In the genomic region with DNA sequence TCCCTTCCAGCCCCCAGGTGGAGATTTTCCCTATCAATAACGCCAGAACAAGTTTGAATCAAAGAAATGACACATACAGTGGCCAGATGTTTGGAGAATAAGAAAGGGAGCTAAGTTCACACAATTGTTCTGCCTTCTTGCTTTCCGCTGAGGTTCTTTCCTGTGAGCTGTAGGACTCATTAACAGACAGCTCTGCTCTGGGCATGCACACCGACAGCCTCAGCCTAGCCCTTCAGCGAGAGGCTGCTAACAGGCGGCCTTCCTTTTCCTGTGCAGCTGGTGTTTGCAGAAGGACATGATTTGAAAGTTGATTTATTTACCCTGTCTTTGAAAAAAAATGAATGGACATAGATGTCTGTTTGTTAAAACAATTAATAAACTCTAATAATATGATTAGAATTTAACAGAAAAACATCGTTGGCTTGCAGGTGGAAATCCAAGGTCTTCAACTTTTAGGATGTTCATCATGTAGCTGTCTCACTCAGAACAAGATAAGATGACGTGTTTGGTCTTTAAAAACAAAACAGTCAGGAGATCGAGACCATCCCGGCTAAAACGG, we compare ENCODE assay signal across 8 cellular contexts.
DNase-seq lines count a peak whose midpoint lies in the region; ATAC-seq lines count a peak whose summit lies in the region.

No MANE protein-coding gene starts in this region.

- DNase-seq in CD8-positive, alpha-beta memory T cell, result peak in 3 of 5 donors; percentile 6 to 68 (median 40)
- DNase-seq in NCI-H1105 (lab: John Stamatoyannopoulos, UW) (peak; percentile 8), mesenteric fat pad (ENCODE audit: low spot score) (no peak), AG08396 (ENCODE audit: low spot score) (no peak), EL (no peak)
- peak in 1 of 2 donors; percentile 34 for DNase-seq in activated naive CD4-positive, alpha-beta T cell treated with anti-CD3 and anti-CD28 coated beads, Interleukin-2, amount 50 U/mL, for 72 hours (ENCODE audit: low spot score in 2 of 2)
- DNase-seq in stimulated activated naive CD4-positive, alpha-beta T cell treated with Interleukin-2 at 50 U/mL for 16 hours (lab: John Stamatoyannopoulos, UW), result peak; percentile 2

- peaks cover 23% of the 10 kb centered on the region for H3K4me1 ChIP-seq in CD8-positive, alpha-beta memory T cell (ENCODE audit: insufficient read depth, low read length)

- POLR2A ChIA-PET in CD8-positive, alpha-beta memory T cell (lab: Charles Lee), result no interaction called here

- peak; percentile 84 for ATAC-seq in GM21423 (IDR thresholded peaks at IDR 0.05; ENCODE audit: unreplicated experiment)
- ATAC-seq in activated naive CD4-positive, alpha-beta T cell treated with anti-CD3 and anti-CD28 coated beads, Interleukin-2, amount 50 U/mL, for 72 hours, result peak; percentile 80 to 86

- H3K27ac Mint-ChIP-seq in CD8-positive, alpha-beta memory T cell, result peak overlapping the region in 7 of 8 donors; percentile 15 to 93 (median 87)
- H3K27ac Mint-ChIP-seq in activated naive CD4-positive, alpha-beta T cell treated with anti-CD3 and anti-CD28 coated beads, Interleukin-2, amount 50 U/mL, for 72 hours, result peak overlapping the region; percentile 74 to 93

- no peaks in the 10 kb centered on the region for H3K27me3 ChIP-seq in CD8-positive, alpha-beta memory T cell (ENCODE audit: insufficient read depth, low read length, poor library complexity, severe bottlenecking)

- peaks cover 21 to 38% (median 34%) of the 10 kb centered on the region in 3 donors for H3K4me1 Mint-ChIP-seq in CD8-positive, alpha-beta memory T cell

- peaks cover 0 to 1% (median 0%) of the 10 kb centered on the region in 3 donors for H3K36me3 Mint-ChIP-seq in CD8-positive, alpha-beta memory T cell
- no peaks in the 10 kb centered on the region for H3K36me3 Mint-ChIP-seq in activated naive CD4-positive, alpha-beta T cell treated with anti-CD3 and anti-CD28 coated beads, Interleukin-2, amount 50 U/mL, for 72 hours

- H3K27ac ChIP-seq in CD8-positive, alpha-beta memory T cell (ENCODE audit: low read depth, low read length), result no peak overlapping the region

- CTCF ChIA-PET in CD8-positive, alpha-beta memory T cell (lab: Charles Lee), result no interaction called here

- peaks cover 4% of the 10 kb centered on the region in 2 donors for H3K27me3 Mint-ChIP-seq in CD8-positive, alpha-beta memory T cell

- no peaks in the 10 kb centered on the region for H3K9me3 Mint-ChIP-seq in CD8-positive, alpha-beta memory T cell
- no peaks in the 10 kb centered on the region for H3K9me3 Mint-ChIP-seq in activated naive CD4-positive, alpha-beta T cell treated with anti-CD3 and anti-CD28 coated beads, Interleukin-2, amount 50 U/mL, for 72 hours

- H3K36me3 ChIP-seq in CD8-positive, alpha-beta memory T cell (ENCODE audit: insufficient read depth, low read length), result no peaks in the 10 kb centered on the region

- no peaks in the 10 kb centered on the region for H3K9me3 ChIP-seq in CD8-positive, alpha-beta memory T cell (ENCODE audit: low read length)

- peak overlapping the region; percentile 28 for H3K4me3 ChIP-seq in CD8-positive, alpha-beta memory T cell (ENCODE audit: low read length)

- peak overlapping the region; percentile 37 to 73 (median 57) for H3K4me3 Mint-ChIP-seq in CD8-positive, alpha-beta memory T cell

Comparison
In these comparisons a context has a peak if more than half of its experiments do, and no peak if none do; other contexts are left out.
1. DNase-seq: peak in CD8-positive, alpha-beta memory T cell (3 of 5), NCI-H1105 (single experiment) and stimulated activated naive CD4-positive, alpha-beta T cell treated with Interleukin-2 at 50 U/mL for 16 hours (single experiment); none in mesenteric fat pad (single experiment), AG08396 (single experiment) and EL (single experiment).